ENCODE assay signal across 8 cellular contexts in genomic region chr4:40980318-40980883, GRCh38.
DNase-seq lines count a peak whose midpoint lies in the region; ATAC-seq and TF ChIP-seq lines count a peak whose summit lies in the region.

No MANE protein-coding gene starts in this region.

- no peaks in the 10 kb centered on the region for H4K20me1 ChIP-seq in SK-N-SH (ENCODE audit: insufficient read depth)

- peaks cover 69% of the 10 kb centered on the region for H3K79me2 ChIP-seq in SK-N-SH (ENCODE audit: insufficient read depth)

- H3K4me3 ChIP-seq in BE2C (ENCODE audit: low read depth, low read length) (no peak overlapping the region), SK-N-SH (ENCODE audit: low read depth in 2 of 2, low read length in 1 of 2) (no peak overlapping the region), kidney epithelial cell (ENCODE audit: low read depth, low read length) (no peak overlapping the region)

- no peak overlapping the region for H2AFZ ChIP-seq in SK-N-SH (ENCODE audit: low read depth)

- no peak overlapping the region for H3K27ac ChIP-seq in SK-N-SH (ENCODE audit: low read depth in 2 of 2, low read length in 1 of 2)

- TF ChIP-seq RAD21 in SK-N-SH (IDR thresholded peaks at IDR 0.05; ENCODE audit: low read length), result peak; percentile 55

- H3K9ac ChIP-seq in SK-N-SH, result no peak overlapping the region

- DNase-seq in BE2C, result no peak
- no peak for DNase-seq in SK-N-SH
- DNase-seq in kidney epithelial cell (ENCODE audit: low read depth), result no peak
- DNase-seq in NCI-H2196 treated with DMSO at 0.1 percent for 48 hours (lab: John Stamatoyannopoulos, UW; ENCODE audit: unreplicated experiment), result no peak
- no peak for DNase-seq in SW 1271 (lab: John Stamatoyannopoulos, UW)
- no peak for DNase-seq in DMS79 (lab: John Stamatoyannopoulos, UW)

- WGBS in SK-N-SH (ENCODE audit: low lambda C conversion rate), result 36% methylated on average over 1 of the region's 1 CpG

- H3K9me2 ChIP-seq in SK-N-SH, result no peaks in the 10 kb centered on the region

- H3K36me3 ChIP-seq in BE2C, result no peaks in the 10 kb centered on the region
- H3K36me3 ChIP-seq in SK-N-SH (replicated peaks in 1 of 2; ENCODE audit: control insufficient read depth in 1 of 2, insufficient read depth in 2 of 2, low read length in 1 of 2), result peaks cover 0 to 26% of the 10 kb centered on the region in 2 experiments
- H3K36me3 ChIP-seq in kidney epithelial cell (ENCODE audit: control insufficient read depth, insufficient read depth, low read length), result no peaks in the 10 kb centered on the region

- H3K27me3 ChIP-seq in BE2C (no peaks in the 10 kb centered on the region), SK-N-SH (ENCODE audit: insufficient read depth) (no peaks in the 10 kb centered on the region), kidney epithelial cell (ENCODE audit: control insufficient read depth, insufficient read depth, low read length) (no peaks in the 10 kb centered on the region)

- no peaks in the 10 kb centered on the region for H3K4me1 ChIP-seq in BE2C
- peaks cover 0 to 10% of the 10 kb centered on the region in 2 experiments; a peak in 2 of 4 replicates for H3K4me1 ChIP-seq in SK-N-SH (ENCODE audit: control insufficient read depth in 1 of 2, insufficient read depth in 2 of 2, low read depth in 1 of 2, low read length in 1 of 2)

- POLR2A ChIA-PET in SK-N-SH (lab: Yijun Ruan, JAX), result no interaction called here

- peak; percentile 67 for ATAC-seq in GM21723 (IDR thresholded peaks at IDR 0.05; ENCODE audit: unreplicated experiment)
- ATAC-seq in HG03280 (IDR thresholded peaks at IDR 0.05; ENCODE audit: unreplicated experiment), result no peak

- no peak for TF ChIP-seq EP300 in SK-N-SH (IDR thresholded peaks at IDR 0.05; ENCODE audit: borderline replicate concordance in 1 of 2, low read depth in 1 of 2, low read length in 1 of 2)

- H3K4me2 ChIP-seq in SK-N-SH, result no peak overlapping the region

- no peaks in the 10 kb centered on the region for H3K9me3 ChIP-seq in BE2C
- H3K9me3 ChIP-seq in SK-N-SH, result no peaks in the 10 kb centered on the region

- TF ChIP-seq CTCF in BE2C (IDR thresholded peaks at IDR 0.05; ENCODE audit: low read depth, low read length) (peak; percentile 73), SK-N-SH (IDR thresholded peaks at IDR 0.05) (peak; percentile 34; the same call in 1 of the 2 replicates), kidney epithelial cell (IDR thresholded peaks at IDR 0.05; ENCODE audit: insufficient read depth, low read length, poor library complexity, severe bottlenecking) (peak; percentile 37)

- CTCF ChIA-PET in SK-N-SH (lab: Yijun Ruan, JAX), result interaction anchor here (1.0 to 10.9 kb wide), 9 partner anchors 10 to 233 kb away, joined by 3 to 155 read pairs (median 4); partner anchors contain the start of gene APBB2

- H3F3A ChIP-seq in SK-N-SH (replicated peaks; ENCODE audit: insufficient read depth), result peaks cover 7% of the 10 kb centered on the region

TF ChIP-seq in SK-N-SH, 30 proteins besides CTCF, POLR2A, EP300 and RAD21:
- no peak for TF ChIP-seq GABPA (IDR thresholded peaks at IDR 0.05; ENCODE audit: low read depth)
- peak; percentile 33 for TF ChIP-seq SMC3 (IDR thresholded peaks at IDR 0.05; ENCODE audit: low read depth, low read length)
- no peak for TF ChIP-seq TCF12 (IDR thresholded peaks at IDR 0.05)
